Comparison of ENCODE assay signal across 17 cellular contexts in the genomic region with DNA sequence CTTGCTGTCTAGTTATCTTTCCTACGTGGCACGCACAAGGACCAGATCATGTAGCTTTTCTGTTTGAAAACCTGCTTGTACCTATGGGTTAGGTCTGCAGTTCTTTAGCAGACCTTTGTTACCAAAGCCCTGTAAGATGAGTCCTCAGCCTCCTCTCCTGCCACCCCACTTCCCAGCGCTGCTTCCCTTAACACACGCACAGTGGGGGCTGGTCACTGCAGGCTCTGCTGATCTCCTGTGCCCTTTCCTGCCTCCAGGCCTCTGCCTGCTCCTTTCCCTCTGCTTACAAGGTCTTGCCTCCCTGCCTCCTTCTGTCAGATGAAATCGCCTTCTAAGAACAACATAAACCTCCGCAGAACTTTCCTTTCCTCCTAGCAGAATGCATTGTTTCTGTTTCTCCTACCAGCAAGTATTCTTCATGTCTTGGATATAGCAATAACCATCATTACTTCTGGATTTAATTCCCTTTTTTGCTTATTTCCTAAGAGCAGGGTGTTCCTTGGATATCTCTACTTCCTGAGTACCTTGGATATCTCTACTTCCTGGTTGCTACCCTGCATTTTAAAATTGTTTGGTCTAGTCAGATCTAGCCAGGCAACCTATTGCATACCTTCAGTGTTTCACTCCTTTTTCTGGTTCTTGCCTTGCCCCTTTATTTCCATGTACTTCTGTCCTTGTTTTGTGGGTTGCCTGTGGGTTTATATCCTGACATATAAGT.
DNase-seq lines count a peak whose midpoint lies in the region; ATAC-seq and TF ChIP-seq lines count a peak whose summit lies in the region.
"Had no signal": no experiment of that assay in that cellular context is flagged by ENCODE, and none has a peak within 500 bp of the region (broad histone marks: within the 10 kb centered on the region; RNA-seq: fewer than 3 reads in every experiment).

No MANE protein-coding gene starts in this region.

- no peak for ATAC-seq in CD8-positive, alpha-beta T cell
- ATAC-seq in right lobe of liver = no peak
- ATAC-seq: HCT116, Right ventricle myocardium inferior had no signal

- H3K9me3 ChIP-seq in CD8-positive, alpha-beta T cell (ENCODE audit: low read length) = no peaks in the 10 kb centered on the region
- H3K9me3 ChIP-seq in OCI-LY1 (ENCODE audit: low read length) (no peaks in the 10 kb centered on the region), neutrophil (no peaks in the 10 kb centered on the region), right lobe of liver (no peaks in the 10 kb centered on the region)
- H3K9me3 ChIP-seq: adrenal gland, colonic mucosa had no signal

- H3K27ac ChIP-seq in CD8-positive, alpha-beta T cell (ENCODE audit: low read depth, low read length) = no peak overlapping the region
- H3K27ac ChIP-seq in OCI-LY1 (ENCODE audit: low read depth, low read length, poor library complexity, severe bottlenecking) (peak overlapping the region; percentile 53), neutrophil (peak overlapping the region; percentile 67), right lobe of liver (no peak overlapping the region)
- H3K27ac ChIP-seq: adrenal gland, colonic mucosa had no signal

- POLR2A ChIA-PET in CD8-positive, alpha-beta T cell (lab: Charles Lee) = no interaction called here

- H3K4me2 ChIP-seq in OCI-LY1 (ENCODE audit: low read length) = peak overlapping the region; percentile 41; the same call in 1 of the 2 replicates

- H3K4me3 ChIP-seq in CD8-positive, alpha-beta T cell (ENCODE audit: low read depth, low read length) = no peak overlapping the region
- no peak overlapping the region for H3K4me3 ChIP-seq in OCI-LY1 (ENCODE audit: low read depth, low read length, poor library complexity, severe bottlenecking)
- H3K4me3 ChIP-seq in neutrophil (ENCODE audit: low read depth in 1 of 2, low read length in 1 of 2) = no peak overlapping the region
- no peak overlapping the region for H3K4me3 ChIP-seq in right lobe of liver
- H3K4me3 ChIP-seq: adrenal gland, colonic mucosa had no signal

- H4K20me1 ChIP-seq in OCI-LY1 (ENCODE audit: insufficient read depth, low read length) = no peaks in the 10 kb centered on the region

- intact Hi-C loops in CD8-positive, alpha-beta T cell (cut with DNase I, micrococcal nuclease) = no loop called here
- intact Hi-C loops in activated T-helper 1 cell treated with anti-CD3 and anti-CD28 coated beads, Interleukin-12 subunit alpha, Interleukin-12 subunit beta, Interleukin-2, Interleukin-4 antibody, amounts not matched to agents 30 ng/mL and 10 ng/mL and 1 ng/mL, durations not matched to agents 14 hours and 24 hours and 36 hours (cut with micrococcal nuclease) = no loop called here
- intact Hi-C loops in right lobe of liver (cut with DNase I) = no loop called here

- CTCF ChIA-PET in CD8-positive, alpha-beta T cell (lab: Charles Lee) = no interaction called here

- no peak overlapping the region for H2AFZ ChIP-seq in OCI-LY1 (ENCODE audit: low read length)

- no peak overlapping the region for H3K4me3 Mint-ChIP-seq in CD8-positive, alpha-beta T cell
- H3K4me3 Mint-ChIP-seq in endothelial cell (ENCODE audit: unreplicated experiment) = peak overlapping the region; percentile 2
- no peak overlapping the region for H3K4me3 Mint-ChIP-seq in activated T-helper 1 cell treated with anti-CD3 and anti-CD28 coated beads, Interleukin-12 subunit alpha, Interleukin-12 subunit beta, Interleukin-2, Interleukin-4 antibody, amounts not matched to agents 30 ng/mL and 10 ng/mL and 1 ng/mL, durations not matched to agents 14 hours and 24 hours and 36 hours

- no peaks in the 10 kb centered on the region for H3K9me3 Mint-ChIP-seq in CD8-positive, alpha-beta T cell
- no peaks in the 10 kb centered on the region for H3K9me3 Mint-ChIP-seq in endothelial cell (ENCODE audit: unreplicated experiment)
- H3K9me3 Mint-ChIP-seq in activated T-helper 1 cell treated with anti-CD3 and anti-CD28 coated beads, Interleukin-12 subunit alpha, Interleukin-12 subunit beta, Interleukin-2, Interleukin-4 antibody, amounts not matched to agents 30 ng/mL and 10 ng/mL and 1 ng/mL, durations not matched to agents 14 hours and 24 hours and 36 hours = no peaks in the 10 kb centered on the region

- DNase-seq in CD8-positive, alpha-beta T cell = no peak
- DNase-seq in endothelial cell (ENCODE audit: low spot score) (no peak), right lobe of liver (no peak), amniotic stem cell (lab: John Stamatoyannopoulos, UW) (no peak)
- DNase-seq in activated T-helper 1 cell treated with anti-CD3 and anti-CD28 coated beads, Interleukin-12 subunit alpha, Interleukin-12 subunit beta, Interleukin-2, Interleukin-4 antibody, amounts not matched to agents 30 ng/mL and 10 ng/mL and 1 ng/mL, durations not matched to agents 14 hours and 24 hours and 36 hours (ENCODE audit: low spot score) = no peak
- DNase-seq: activated CD4-positive, alpha-beta T cell treated with anti-CD3 and anti-CD28 coated beads for 4 hours; activated effector memory CD4-positive, alpha-beta T cell treated with Interleukin-2 at 50 U/mL for 16 hours; adrenal gland; colonic mucosa; DMS53; mammary epithelial cell; NCI-H187; NCI-H526 treated with DMSO at 0.1 percent for 48 hours had no signal

- peaks cover 16% of the 10 kb centered on the region for H3K4me1 ChIP-seq in CD8-positive, alpha-beta T cell (ENCODE audit: insufficient read depth, low read length)
- H3K4me1 ChIP-seq in OCI-LY1 (ENCODE audit: insufficient read depth, low read length, severe bottlenecking) (peaks cover 13% of the 10 kb centered on the region), neutrophil (ENCODE audit: control insufficient read depth in 1 of 2, insufficient read depth in 1 of 2, low read depth in 1 of 2, low read length in 1 of 2) (peaks cover 34% of the 10 kb centered on the region in 2 experiments), right lobe of liver (no peaks in the 10 kb centered on the region)
- H3K4me1 ChIP-seq: adrenal gland, colonic mucosa had no signal

- no peak overlapping the region; the same call in 1 of the 2 replicates for H3K9ac ChIP-seq in OCI-LY1 (ENCODE audit: low read length)

- WGBS in right lobe of liver (ENCODE audit: insufficient coverage, low coverage, low lambda C conversion rate, missing lambda C conversion rate) = 89% methylated on average over 4 of the region's 6 CpGs

- no peak for TF ChIP-seq POLR2A in right lobe of liver (IDR thresholded peaks at IDR 0.05)

- no peaks in the 10 kb centered on the region for H3F3A ChIP-seq in OCI-LY1 (ENCODE audit: insufficient read depth, low read length)

- H3K36me3 ChIP-seq in CD8-positive, alpha-beta T cell (ENCODE audit: insufficient read depth, low read length) = no peaks in the 10 kb centered on the region
- H3K36me3 ChIP-seq in OCI-LY1 (ENCODE audit: insufficient read depth, low read length) (no peaks in the 10 kb centered on the region), neutrophil (no peaks in the 10 kb centered on the region), right lobe of liver (no peaks in the 10 kb centered on the region)
- H3K36me3 ChIP-seq: adrenal gland, colonic mucosa had no signal

- peak overlapping the region; percentile 68 for H3K27ac Mint-ChIP-seq in CD8-positive, alpha-beta T cell
- peak overlapping the region; percentile 49 for H3K27ac Mint-ChIP-seq in endothelial cell (ENCODE audit: unreplicated experiment)
- no peak overlapping the region for H3K27ac Mint-ChIP-seq in activated T-helper 1 cell treated with anti-CD3 and anti-CD28 coated beads, Interleukin-12 subunit alpha, Interleukin-12 subunit beta, Interleukin-2, Interleukin-4 antibody, amounts not matched to agents 30 ng/mL and 10 ng/mL and 1 ng/mL, durations not matched to agents 14 hours and 24 hours and 36 hours

- no peaks in the 10 kb centered on the region for H3K27me3 ChIP-seq in CD8-positive, alpha-beta T cell (ENCODE audit: insufficient read depth, low read length)
- H3K27me3 ChIP-seq in OCI-LY1 (ENCODE audit: insufficient read depth, low read length) (no peaks in the 10 kb centered on the region), neutrophil (no peaks in the 10 kb centered on the region), right lobe of liver (no peaks in the 10 kb centered on the region)
- H3K27me3 ChIP-seq: adrenal gland, colonic mucosa had no signal

- no peaks in the 10 kb centered on the region for H3K79me2 ChIP-seq in OCI-LY1 (ENCODE audit: insufficient read depth, low read length)

- TF ChIP-seq CTCF in CD8-positive, alpha-beta T cell (IDR thresholded peaks at IDR 0.05) = no peak
- no peak for TF ChIP-seq CTCF in OCI-LY1 (IDR thresholded peaks at IDR 0.05; ENCODE audit: low read length)
- TF ChIP-seq CTCF in endothelial cell (IDR thresholded peaks at IDR 0.05; ENCODE audit: unreplicated experiment) = no peak
- TF ChIP-seq CTCF in neutrophil (IDR thresholded peaks at IDR 0.05) = no peak
- TF ChIP-seq CTCF in right lobe of liver (IDR thresholded peaks at IDR 0.05) = no peak

- peaks cover 42% of the 10 kb centered on the region for H3K36me3 Mint-ChIP-seq in CD8-positive, alpha-beta T cell
- peaks cover 16% of the 10 kb centered on the region for H3K36me3 Mint-ChIP-seq in endothelial cell (ENCODE audit: low read depth, unreplicated experiment)
- H3K36me3 Mint-ChIP-seq in activated T-helper 1 cell treated with anti-CD3 and anti-CD28 coated beads, Interleukin-12 subunit alpha, Interleukin-12 subunit beta, Interleukin-2, Interleukin-4 antibody, amounts not matched to agents 30 ng/mL and 10 ng/mL and 1 ng/mL, durations not matched to agents 14 hours and 24 hours and 36 hours (ENCODE audit: low read depth) = no peaks in the 10 kb centered on the region

- no peaks in the 10 kb centered on the region for H3K9me2 ChIP-seq in OCI-LY1 (ENCODE audit: low read depth, low read length)

- no peaks in the 10 kb centered on the region for H3K27me3 Mint-ChIP-seq in CD8-positive, alpha-beta T cell (ENCODE audit: low read depth)
- H3K27me3 Mint-ChIP-seq in endothelial cell (ENCODE audit: unreplicated experiment) = peaks cover 4% of the 10 kb centered on the region
- no peaks in the 10 kb centered on the region for H3K27me3 Mint-ChIP-seq in activated T-helper 1 cell treated with anti-CD3 and anti-CD28 coated beads, Interleukin-12 subunit alpha, Interleukin-12 subunit beta, Interleukin-2, Interleukin-4 antibody, amounts not matched to agents 30 ng/mL and 10 ng/mL and 1 ng/mL, durations not matched to agents 14 hours and 24 hours and 36 hours (ENCODE audit: insufficient read depth)

- H3K4me1 Mint-ChIP-seq in CD8-positive, alpha-beta T cell (ENCODE audit: low read depth) = peaks cover 24% of the 10 kb centered on the region
- peaks cover 39% of the 10 kb centered on the region for H3K4me1 Mint-ChIP-seq in endothelial cell (ENCODE audit: unreplicated experiment)
- peaks cover 11% of the 10 kb centered on the region for H3K4me1 Mint-ChIP-seq in activated T-helper 1 cell treated with anti-CD3 and anti-CD28 coated beads, Interleukin-12 subunit alpha, Interleukin-12 subunit beta, Interleukin-2, Interleukin-4 antibody, amounts not matched to agents 30 ng/mL and 10 ng/mL and 1 ng/mL, durations not matched to agents 14 hours and 24 hours and 36 hours (ENCODE audit: low read depth)

Comparison
In these comparisons a context has a peak if more than half of its experiments do, and no peak if none do; other contexts are left out.
1. H3K27ac ChIP-seq: peak in OCI-LY1 (single experiment) and neutrophil (single experiment); none in CD8-positive, alpha-beta T cell (single experiment) and right lobe of liver (0 of 3).